In genomic region chr5:112849912-112850311, GRCh38 we compare ENCODE assay signal across 11 cellular contexts.
"Had no signal": no experiment of that assay in that cellular context is flagged by ENCODE, and none has a peak within 500 bp of the region (broad histone marks: within the 10 kb centered on the region; RNA-seq: fewer than 3 reads in every experiment).

No MANE protein-coding gene starts in this region.

- H3K4me1 ChIP-seq: HAP-1 had no signal

- H3K9ac ChIP-seq: GM23248 had no signal

- H3K4me3 ChIP-seq: GM23248, GM23338, HAP-1 had no signal

- FAIRE-seq: H1, H54 had no signal

- H3K4me2 ChIP-seq: GM23338 had no signal

- H2AFZ ChIP-seq: GM23248, GM23338 had no signal

- ATAC-seq: GM23338, HCT116 had no signal

- H3K27ac ChIP-seq: GM23248 had no signal

- DNase-seq: GM23248, GOT3, H7, H9, HCEC 1CT, HFFc6 had no signal

- H3K9me3 ChIP-seq: HAP-1 had no signal

- H3K36me3 ChIP-seq: HAP-1 had no signal
